ENCODE assay signal across 26 cellular contexts in the genomic region with DNA sequence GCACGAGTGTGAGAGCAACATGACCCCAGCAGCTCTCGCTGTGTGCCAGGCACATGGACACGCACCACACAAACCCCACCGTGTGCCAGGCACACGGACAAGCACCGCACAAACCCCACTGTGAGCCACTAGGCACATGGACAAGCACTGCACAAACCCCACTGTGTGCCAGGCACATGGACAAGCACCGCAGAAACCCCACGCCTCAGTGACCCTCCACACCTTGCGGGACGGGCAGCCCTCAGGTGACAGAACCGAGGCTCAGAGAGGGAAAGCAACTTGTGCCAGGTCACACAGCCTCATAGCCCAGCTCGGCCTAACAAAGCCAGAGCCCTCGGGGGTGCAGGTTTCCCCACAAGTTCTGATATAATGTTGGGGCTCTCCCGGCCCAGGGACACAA. TPM values are rescaled to one million over a fixed set of nuclear protein-coding genes. Genes with fewer than 3 reads are reported as not detected.
DNase-seq lines count a peak whose midpoint lies in the region; ATAC-seq, FAIRE-seq and TF ChIP-seq lines count a peak whose summit lies in the region.
"Had no signal": no experiment of that assay in that cellular context is flagged by ENCODE, and none has a peak within 500 bp of the region (broad histone marks: within the 10 kb centered on the region; RNA-seq: fewer than 3 reads in every experiment).

No MANE protein-coding gene starts in this region.

- H3K27ac ChIP-seq in layer of hippocampus (ENCODE audit: low read depth, low read length) (peak overlapping the region; percentile 84), tibial nerve (peak overlapping the region; percentile 85 to 98 (median 96))
- H3K27ac ChIP-seq: KMS-11 had no signal

- no peak for DNase-seq in HFFc6
- DNase-seq in tibial nerve (ENCODE audit: low spot score in 2 of 2), result no peak
- no peak for DNase-seq in foreskin fibroblast
- no peak for DNase-seq in frontal cortex (ENCODE audit: low spot score in 2 of 2)
- DNase-seq: activated CD4-positive, alpha-beta T cell treated with anti-CD3 and anti-CD28 coated beads, Interleukin-2, amount 10 ng/mL, durations not matched to agents 24 days and 14 days; activated naive CD4-positive, alpha-beta T cell treated with anti-CD3 and anti-CD28 coated beads, Interleukin-2, amount 10 ng/mL, durations not matched to agents 7 days and 5 days; activated T-cell treated with anti-CD3 and anti-CD28 coated beads, Interleukin-2, amount 50 U/mL, for 72 hours; AML-193; CD8-positive, alpha-beta memory T cell; DMS153; naive B cell; NCI-H1436; NCI-H510A treated with DMSO at 0.1 percent for 48 hours; stimulated activated naive CD8-positive, alpha-beta T cell treated with anti-CD3 and anti-CD28 coated beads, Interleukin-15, Interleukin-2, amounts not matched to agents 100 U/mL and 50 U/mL, for 24 hours; WERI-Rb-1 had no signal

- TF ChIP-seq POLR2A in tibial nerve (IDR thresholded peaks at IDR 0.05), result no peak

- TF ChIP-seq EP300 in tibial nerve (IDR thresholded peaks at IDR 0.05), result no peak

- H3K9me3 Mint-ChIP-seq in HFFc6 (no peaks in the 10 kb centered on the region), brain (peaks cover 0 to 18% (median 5%) of the 10 kb centered on the region in 5 experiments)
- H3K9me3 Mint-ChIP-seq: activated CD4-positive, alpha-beta T cell treated with anti-CD3 and anti-CD28 coated beads, Interleukin-2, amount 10 ng/mL, durations not matched to agents 24 days and 14 days; activated naive CD4-positive, alpha-beta T cell treated with anti-CD3 and anti-CD28 coated beads, Interleukin-2, amount 10 ng/mL, durations not matched to agents 7 days and 5 days; activated T-cell treated with anti-CD3 and anti-CD28 coated beads, Interleukin-2, amount 50 U/mL, for 72 hours; CD8-positive, alpha-beta memory T cell; GM23338; memory B cell; naive B cell; T-helper 2 cell treated with Interferon-gamma antibody and Interleukin-4, amounts not matched to agents 5 μg/mL and 100 μg/mL, for 36 hours had no signal

- H3K27ac Mint-ChIP-seq in HFFc6 (peak overlapping the region; percentile 96; the same call in 1 of the 2 replicates), brain (peak overlapping the region in 4 of 5 experiments; percentile 62 to 93 (median 83))
- H3K27ac Mint-ChIP-seq: activated CD4-positive, alpha-beta T cell treated with anti-CD3 and anti-CD28 coated beads, Interleukin-2, amount 10 ng/mL, durations not matched to agents 24 days and 14 days; activated naive CD4-positive, alpha-beta T cell treated with anti-CD3 and anti-CD28 coated beads, Interleukin-2, amount 10 ng/mL, durations not matched to agents 7 days and 5 days; activated T-cell treated with anti-CD3 and anti-CD28 coated beads, Interleukin-2, amount 50 U/mL, for 72 hours; CD8-positive, alpha-beta memory T cell; GM23338; memory B cell; naive B cell; T-helper 2 cell treated with Interferon-gamma antibody and Interleukin-4, amounts not matched to agents 5 μg/mL and 100 μg/mL, for 36 hours had no signal

- peaks cover 0 to 6% (median 0%) of the 10 kb centered on the region in 4 donors for H3K9me3 ChIP-seq in tibial nerve
- H3K9me3 ChIP-seq: breast epithelium had no signal

- no peaks in the 10 kb centered on the region; the same call in 1 of the 2 replicates for H3K36me3 Mint-ChIP-seq in HFFc6 (ENCODE audit: low read depth)
- H3K36me3 Mint-ChIP-seq in brain, result no peaks in the 10 kb centered on the region
- H3K36me3 Mint-ChIP-seq: activated naive CD4-positive, alpha-beta T cell treated with anti-CD3 and anti-CD28 coated beads, Interleukin-2, amount 10 ng/mL, durations not matched to agents 7 days and 5 days; CD8-positive, alpha-beta memory T cell; memory B cell; naive B cell had no signal

- TF ChIP-seq CTCF in HFFc6 (IDR thresholded peaks at IDR 0.05) (no peak), brain (conservative IDR thresholded peaks at IDR 0.05) (no peak), tibial nerve (IDR thresholded peaks at IDR 0.05) (no peak), foreskin fibroblast (IDR thresholded peaks at IDR 0.05; ENCODE audit: low read depth, low read length) (no peak)

- FAIRE-seq in frontal cortex (lab: Jason Lieb, UNC), result no peak

- H3K27me3 ChIP-seq in layer of hippocampus (ENCODE audit: control insufficient read depth, insufficient read depth, low read length) (no peaks in the 10 kb centered on the region), tibial nerve (no peaks in the 10 kb centered on the region)
- H3K27me3 ChIP-seq: breast epithelium had no signal

- H3K4me1 Mint-ChIP-seq in HFFc6 (ENCODE audit: low read depth), result peaks cover 22% of the 10 kb centered on the region
- H3K4me1 Mint-ChIP-seq in brain, result peaks cover 47% of the 10 kb centered on the region

- no peak for ATAC-seq in HG02623 (IDR thresholded peaks at IDR 0.05; ENCODE audit: unreplicated experiment)
- ATAC-seq: activated T-cell treated with anti-CD3 and anti-CD28 coated beads, Interleukin-2, amount 50 U/mL, for 72 hours; esophagus mucosa; Panc1; stimulated activated naive CD8-positive, alpha-beta T cell treated with anti-CD3 and anti-CD28 coated beads, Interleukin-15, Interleukin-2, amounts not matched to agents 100 U/mL and 50 U/mL, for 24 hours had no signal

- H3K27me3 Mint-ChIP-seq in HFFc6 (ENCODE audit: insufficient read depth), result no peaks in the 10 kb centered on the region; the same call in none of the 2 replicates
- H3K27me3 Mint-ChIP-seq in brain, result peaks cover 3% of the 10 kb centered on the region
- H3K27me3 Mint-ChIP-seq: activated CD4-positive, alpha-beta T cell treated with anti-CD3 and anti-CD28 coated beads, Interleukin-2, amount 10 ng/mL, durations not matched to agents 24 days and 14 days; CD8-positive, alpha-beta memory T cell had no signal

- H3K36me3 ChIP-seq in tibial nerve, result no peaks in the 10 kb centered on the region
- H3K36me3 ChIP-seq: breast epithelium had no signal

- H3K4me3 ChIP-seq in tibial nerve, result no peak overlapping the region
- H3K4me3 ChIP-seq in foreskin fibroblast (ENCODE audit: low read depth in 1 of 2, low read length in 2 of 2), result no peak overlapping the region
- H3K4me3 ChIP-seq: GM23338 had no signal

- H3K4me3 Mint-ChIP-seq in HFFc6, result no peak overlapping the region
- no peak overlapping the region for H3K4me3 Mint-ChIP-seq in brain
- H3K4me3 Mint-ChIP-seq: activated CD4-positive, alpha-beta T cell treated with anti-CD3 and anti-CD28 coated beads, Interleukin-2, amount 10 ng/mL, durations not matched to agents 24 days and 14 days; activated naive CD4-positive, alpha-beta T cell treated with anti-CD3 and anti-CD28 coated beads, Interleukin-2, amount 10 ng/mL, durations not matched to agents 7 days and 5 days; activated T-cell treated with anti-CD3 and anti-CD28 coated beads, Interleukin-2, amount 50 U/mL, for 72 hours; GM23338; memory B cell; T-helper 2 cell treated with Interferon-gamma antibody and Interleukin-4, amounts not matched to agents 5 μg/mL and 100 μg/mL, for 36 hours had no signal

- H3K4me1 ChIP-seq in tibial nerve, result peaks cover 0 to 69% (median 50%) of the 10 kb centered on the region in 4 donors

- 88 to 90% methylated on average over 6 to 14 of the region's 14 CpGs for WGBS in tibial nerve, 2 donors

RNA-seq across cellular contexts. Expression of a gene that starts 2.0 kb away (rescaled TPM):
- 10 to 100 TPM; 50.9 to 60.2 (median 55.0) TPM for total RNA-seq in HFFc6 (2021; fragmentation: NEBNext Ultra II Directional; extraction: Animal tissue kit (Norgen Biotek cat#: 25700))
- polyA plus RNA-seq in brain (ENCODE audit: insufficient read depth, low read depth, low replicate concordance), result 83.8 TPM
- total RNA-seq in tibial nerve (10 to 100 TPM; 28.8 to 95.1 (median 38.1) TPM), frontal cortex (71.7 TPM)

RNA-seq across cellular contexts. Expression of a gene that starts 21.5 kb away (rescaled TPM):
- total RNA-seq in HFFc6 (2021; fragmentation: NEBNext Ultra II Directional; extraction: Animal tissue kit (Norgen Biotek cat#: 25700)), result not detected
- polyA plus RNA-seq in brain (ENCODE audit: insufficient read depth, low read depth, low replicate concordance), result 5.3 TPM
- under 1 TPM in 1 of 4 donors, not detected in 3; 0.20 TPM for total RNA-seq in tibial nerve
- total RNA-seq in frontal cortex, result 0.41 TPM
- total RNA-seq: activated CD4-positive, alpha-beta T cell treated with anti-CD3 and anti-CD28 coated beads, Interleukin-2, amount 10 ng/mL, durations not matched to agents 24 days and 14 days; activated T-cell treated with anti-CD3 and anti-CD28 coated beads, Interleukin-2, amount 50 U/mL, for 72 hours; breast epithelium; CD8-positive, alpha-beta memory T cell; esophagus mucosa; omental fat pad had no signal
- polyA plus RNA-seq: CD8-positive, alpha-beta memory T cell; GM23338 had no signal

RNA-seq across cellular contexts. Expression of a gene that starts 38.2 kb away (rescaled TPM):
- total RNA-seq in HFFc6 (2021; fragmentation: NEBNext Ultra II Directional; extraction: Animal tissue kit (Norgen Biotek cat#: 25700)), result 10 to 100 TPM; 28.5 to 33.3 (median 30.4) TPM
- polyA plus RNA-seq in brain (ENCODE audit: insufficient read depth, low read depth, low replicate concordance), result 33.5 TPM
- 10 to 100 TPM; 49.4 to 79.5 (median 70.8) TPM for total RNA-seq in tibial nerve
- total RNA-seq in frontal cortex, result 9.0 TPM

RNA-seq across cellular contexts. Expression of a gene that starts 48.1 kb away (rescaled TPM):
- 10 to 100 TPM in 2 of 6 experiments, 1 to 10 TPM in 4; 2.9 to 19.0 (median 3.2) TPM for total RNA-seq in HFFc6 (2021; fragmentation: NEBNext Ultra II Directional; extraction: Animal tissue kit (Norgen Biotek cat#: 25700))
- 0.58 TPM for polyA plus RNA-seq in brain (ENCODE audit: insufficient read depth, low read depth, low replicate concordance)
- total RNA-seq in tibial nerve, result 10 to 100 TPM in 1 of 4 donors, 1 to 10 TPM in 3; 3.1 to 19.8 (median 3.1) TPM
- 0.41 TPM for total RNA-seq in frontal cortex
- polyA plus RNA-seq: CD8-positive, alpha-beta memory T cell had no signal
